ENCODE assay signal across 9 cellular contexts in the genomic region with DNA sequence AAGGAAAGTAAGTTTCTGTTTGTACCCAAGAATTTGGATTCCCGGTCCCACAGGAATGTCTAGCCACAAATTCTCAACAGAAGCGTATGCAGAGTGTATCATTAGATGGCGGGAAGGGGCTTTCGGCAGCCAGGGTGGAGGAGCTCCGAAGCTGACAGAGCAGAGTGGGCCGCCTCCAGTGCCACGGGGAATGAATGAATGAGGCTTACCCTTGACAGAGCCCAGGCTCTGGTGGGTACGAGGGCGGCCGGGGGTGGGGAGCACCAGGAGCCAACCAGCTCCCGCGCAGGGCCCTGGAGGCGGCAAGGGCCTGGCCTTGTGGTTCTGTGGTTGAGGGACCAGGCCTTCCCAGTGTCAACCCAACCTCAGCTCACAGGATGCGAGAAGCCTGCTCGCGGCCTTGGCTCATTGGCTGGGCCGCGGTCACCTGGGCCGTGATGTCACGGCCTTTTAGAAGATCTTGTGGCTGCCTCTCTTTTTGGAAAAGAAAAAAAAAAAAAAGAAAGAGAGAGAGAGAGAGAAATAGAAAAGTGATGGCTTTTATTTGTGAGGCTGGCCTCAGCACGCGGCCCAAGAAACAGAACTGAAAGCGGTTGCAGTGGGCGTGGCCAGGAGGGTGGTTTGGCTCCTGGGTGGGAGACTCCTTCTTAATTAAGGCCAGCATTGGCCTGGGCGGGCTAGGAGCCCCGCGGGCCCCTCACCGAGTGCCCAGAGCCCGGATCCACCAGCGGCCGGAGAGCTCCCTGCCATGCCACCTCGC. TPM values are rescaled to one million over a fixed set of nuclear protein-coding genes. Genes with fewer than 3 reads are reported as not detected.
DNase-seq lines count a peak whose midpoint lies in the region; ATAC-seq and TF ChIP-seq lines count a peak whose summit lies in the region.
"Had no signal": no experiment of that assay in that cellular context is flagged by ENCODE, and none has a peak within 500 bp of the region (broad histone marks: within the 10 kb centered on the region; RNA-seq: fewer than 3 reads in every experiment).

No MANE protein-coding gene starts in this region.

- no peak overlapping the region for H3K14ac ChIP-seq in mesenchymal stem cell (ENCODE audit: low read length in 2 of 2)

- H3K23ac ChIP-seq in mesenchymal stem cell (ENCODE audit: low read length in 2 of 2): no peak overlapping the region

- no peak overlapping the region for H2BK120ac ChIP-seq in mesenchymal stem cell (ENCODE audit: low read depth, low read length)

- H3K9ac ChIP-seq in mesenchymal stem cell (ENCODE audit: low read length): no peak overlapping the region

- no peaks in the 10 kb centered on the region for H3K79me1 ChIP-seq in mesenchymal stem cell (replicated peaks; ENCODE audit: low read length, poor library complexity, severe bottlenecking)

- H2BK5ac ChIP-seq in mesenchymal stem cell (ENCODE audit: low read depth, low read length, poor library complexity, severe bottlenecking): no peak overlapping the region

- H2AFZ ChIP-seq in mesenchymal stem cell (ENCODE audit: low read depth, low read length): no peak overlapping the region

- no peak overlapping the region for H4K8ac ChIP-seq in mesenchymal stem cell (ENCODE audit: low read length)

- no peak overlapping the region for H2AK5ac ChIP-seq in mesenchymal stem cell (ENCODE audit: low read length, severe bottlenecking)

- no peaks in the 10 kb centered on the region for H3K9me3 ChIP-seq in MG63
- no peaks in the 10 kb centered on the region for H3K9me3 ChIP-seq in mesenchymal stem cell (ENCODE audit: control insufficient read depth, low read length)
- no peaks in the 10 kb centered on the region for H3K9me3 ChIP-seq in stomach

- no peak for TF ChIP-seq POLR2A in stomach (IDR thresholded peaks at IDR 0.05)

- ATAC-seq in GM21717 (IDR thresholded peaks at IDR 0.05; ENCODE audit: unreplicated experiment): peak; percentile 76

- H3K4me3 ChIP-seq in GM06990 (replicated peaks; ENCODE audit: low read depth, low read length) (peak overlapping the region; percentile 87), MG63 (peak overlapping the region; percentile 31), mesenchymal stem cell (ENCODE audit: insufficient read depth in 1 of 2, low read depth in 1 of 2, low read length in 2 of 2) (no peak overlapping the region), stomach (peak overlapping the region in 2 of 4 donors; percentile 17 to 28)

- H2BK12ac ChIP-seq in mesenchymal stem cell (ENCODE audit: low read length in 2 of 2): no peak overlapping the region

- H2BK15ac ChIP-seq in mesenchymal stem cell (ENCODE audit: low read depth, poor library complexity, severe bottlenecking): peak overlapping the region; percentile 54

- H3K27ac ChIP-seq in mesenchymal stem cell (ENCODE audit: low read length, poor library complexity, severe bottlenecking) (no peak overlapping the region), stomach (peak overlapping the region; percentile 23 to 74 (median 57))

- H4K91ac ChIP-seq in mesenchymal stem cell (ENCODE audit: low read length): peak overlapping the region; percentile 18

- H3K27me3 ChIP-seq in GM06990 (replicated peaks; ENCODE audit: control insufficient read depth, insufficient read depth, low read length) (no peaks in the 10 kb centered on the region), MG63 (no peaks in the 10 kb centered on the region), mesenchymal stem cell (ENCODE audit: control insufficient read depth in 1 of 2, insufficient read depth in 1 of 2, low read length in 2 of 2) (peaks cover 36 to 58% of the 10 kb centered on the region in 2 experiments), stomach (peaks cover 0 to 80% (median 10%) of the 10 kb centered on the region in 3 donors)

- H3K4me2 ChIP-seq in mesenchymal stem cell (ENCODE audit: low read length, poor library complexity, severe bottlenecking): no peak overlapping the region

- peak; percentile 97 for DNase-seq in GM06990 (ENCODE audit: extremely low read depth, insufficient read length)
- DNase-seq in MG63: peak; percentile 87
- DNase-seq in activated T-cell treated with anti-CD3 and anti-CD28 coated beads for 48 hours (ENCODE audit: low read depth): peak; percentile 93
- DNase-seq in mesenchymal stem cell: peak; percentile 77
- peak; percentile 62 for DNase-seq in stomach
- DNase-seq in AG20443 (ENCODE audit: low spot score): no peak
- no peak for DNase-seq in middle frontal gyrus (ENCODE audit: extremely low spot score, low spot score)

- intact Hi-C loops in stomach (cut with DNase I; ENCODE audit: low total_unique reads): no loop called here

- H3K4me1 ChIP-seq in mesenchymal stem cell (ENCODE audit: control insufficient read depth, insufficient read depth, low read depth, low read length) (peaks cover 8% of the 10 kb centered on the region), stomach (no peaks in the 10 kb centered on the region)

- no peak overlapping the region for H3K4ac ChIP-seq in mesenchymal stem cell (ENCODE audit: low read depth in 1 of 2, low read length in 2 of 2)

- H3K36me3 ChIP-seq in GM06990 (ENCODE audit: control insufficient read depth, insufficient read depth, low read length): peaks cover 4% of the 10 kb centered on the region; the same call in 1 of the 2 replicates
- no peaks in the 10 kb centered on the region for H3K36me3 ChIP-seq in MG63
- no peaks in the 10 kb centered on the region for H3K36me3 ChIP-seq in mesenchymal stem cell (ENCODE audit: control insufficient read depth in 1 of 2, insufficient read depth in 2 of 2, low read depth in 1 of 2, low read length in 2 of 2)
- H3K36me3 ChIP-seq in stomach: no peaks in the 10 kb centered on the region

- no peak for TF ChIP-seq EP300 in stomach (IDR thresholded peaks at IDR 0.05)

- 96% methylated on average over 32 of the region's 32 CpGs for WGBS in mesenchymal stem cell
- 78 to 84% (median 81%) methylated on average over 32 of the region's 32 CpGs for WGBS in stomach, 5 donors

- no peak for TF ChIP-seq CTCF in GM06990 (IDR thresholded peaks at IDR 0.05; ENCODE audit: insufficient read depth, low read length, poor library complexity, severe bottlenecking)
- TF ChIP-seq CTCF in stomach (IDR thresholded peaks at IDR 0.05): no peak

- no peak overlapping the region for H3K18ac ChIP-seq in mesenchymal stem cell (ENCODE audit: low read depth in 1 of 2, low read length in 2 of 2)

RNA-seq across cellular contexts. Expression of gene RUNX3, which starts 34.9 kb away (rescaled TPM):
- 4.6 and 5.8 TPM in 2 replicates for total RNA-seq in MG63 (2014; rRNA removed; shearing (Covaris generic); ENCODE audit: low replicate concordance)
- 0.25 TPM for polyA plus RNA-seq in mesenchymal stem cell (2013, experiment 1 of 2)
- polyA plus RNA-seq in mesenchymal stem cell (2013, experiment 2 of 2): 0.33 TPM
- total RNA-seq in stomach: 1 to 10 TPM in 3 of 5 donors, under 1 TPM in 1, not detected in 1; 0.29 to 6.1 (median 3.2) TPM
- 1 to 10 TPM; 1.5 to 4.0 (median 2.6) TPM for polyA plus RNA-seq in stomach
- total RNA-seq: lung microvascular endothelial cell had no signal

Comparison
In these comparisons a context has a peak if more than half of its experiments do, and no peak if none do; other contexts are left out.
1. DNase-seq: peak in GM06990 (single experiment), MG63 (single experiment), activated T-cell treated with anti-CD3 and anti-CD28 coated beads for 48 hours (single experiment), mesenchymal stem cell (single experiment) and stomach (single experiment); none in AG20443 (single experiment) and middle frontal gyrus (single experiment).
2. H3K4me3 ChIP-seq: peak in GM06990 (single experiment) and MG63 (single experiment); none in mesenchymal stem cell (0 of 2).